1 cellular context compared by ENCODE assay signal in the genomic region with DNA sequence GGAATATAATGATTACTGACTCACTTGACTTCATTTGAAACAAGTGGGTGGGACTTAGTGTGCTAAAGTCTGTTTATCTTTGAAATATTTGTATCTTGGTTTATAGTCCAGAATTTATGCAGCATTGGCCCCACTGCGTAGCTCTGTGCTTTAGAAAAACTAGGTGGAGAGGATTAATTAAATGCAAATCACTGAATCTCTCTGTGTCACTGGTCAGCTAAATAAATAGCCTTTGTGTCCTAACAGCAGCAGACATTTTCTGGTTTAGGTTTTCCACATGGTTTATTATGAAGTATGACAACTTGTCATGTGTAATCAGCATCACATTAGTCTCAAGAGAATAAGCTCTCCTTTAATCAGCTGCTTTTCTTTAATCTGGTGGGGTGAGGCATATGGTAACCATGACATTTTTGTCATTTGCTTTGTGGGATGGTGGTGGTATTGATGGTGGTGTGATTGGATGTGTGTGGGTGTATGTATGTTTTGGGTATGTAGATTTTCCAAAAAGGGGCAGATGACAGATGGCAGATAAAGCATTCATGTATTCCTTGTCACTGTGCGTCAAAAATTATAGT.
TF ChIP-seq lines count a peak whose summit lies in the region.

No MANE protein-coding gene starts in this region.

TF ChIP-seq in GM23338, 12 proteins besides CTCF, POLR2A, EP300 and RAD21 (continued from another document):
- TF ChIP-seq, protein P1, sequence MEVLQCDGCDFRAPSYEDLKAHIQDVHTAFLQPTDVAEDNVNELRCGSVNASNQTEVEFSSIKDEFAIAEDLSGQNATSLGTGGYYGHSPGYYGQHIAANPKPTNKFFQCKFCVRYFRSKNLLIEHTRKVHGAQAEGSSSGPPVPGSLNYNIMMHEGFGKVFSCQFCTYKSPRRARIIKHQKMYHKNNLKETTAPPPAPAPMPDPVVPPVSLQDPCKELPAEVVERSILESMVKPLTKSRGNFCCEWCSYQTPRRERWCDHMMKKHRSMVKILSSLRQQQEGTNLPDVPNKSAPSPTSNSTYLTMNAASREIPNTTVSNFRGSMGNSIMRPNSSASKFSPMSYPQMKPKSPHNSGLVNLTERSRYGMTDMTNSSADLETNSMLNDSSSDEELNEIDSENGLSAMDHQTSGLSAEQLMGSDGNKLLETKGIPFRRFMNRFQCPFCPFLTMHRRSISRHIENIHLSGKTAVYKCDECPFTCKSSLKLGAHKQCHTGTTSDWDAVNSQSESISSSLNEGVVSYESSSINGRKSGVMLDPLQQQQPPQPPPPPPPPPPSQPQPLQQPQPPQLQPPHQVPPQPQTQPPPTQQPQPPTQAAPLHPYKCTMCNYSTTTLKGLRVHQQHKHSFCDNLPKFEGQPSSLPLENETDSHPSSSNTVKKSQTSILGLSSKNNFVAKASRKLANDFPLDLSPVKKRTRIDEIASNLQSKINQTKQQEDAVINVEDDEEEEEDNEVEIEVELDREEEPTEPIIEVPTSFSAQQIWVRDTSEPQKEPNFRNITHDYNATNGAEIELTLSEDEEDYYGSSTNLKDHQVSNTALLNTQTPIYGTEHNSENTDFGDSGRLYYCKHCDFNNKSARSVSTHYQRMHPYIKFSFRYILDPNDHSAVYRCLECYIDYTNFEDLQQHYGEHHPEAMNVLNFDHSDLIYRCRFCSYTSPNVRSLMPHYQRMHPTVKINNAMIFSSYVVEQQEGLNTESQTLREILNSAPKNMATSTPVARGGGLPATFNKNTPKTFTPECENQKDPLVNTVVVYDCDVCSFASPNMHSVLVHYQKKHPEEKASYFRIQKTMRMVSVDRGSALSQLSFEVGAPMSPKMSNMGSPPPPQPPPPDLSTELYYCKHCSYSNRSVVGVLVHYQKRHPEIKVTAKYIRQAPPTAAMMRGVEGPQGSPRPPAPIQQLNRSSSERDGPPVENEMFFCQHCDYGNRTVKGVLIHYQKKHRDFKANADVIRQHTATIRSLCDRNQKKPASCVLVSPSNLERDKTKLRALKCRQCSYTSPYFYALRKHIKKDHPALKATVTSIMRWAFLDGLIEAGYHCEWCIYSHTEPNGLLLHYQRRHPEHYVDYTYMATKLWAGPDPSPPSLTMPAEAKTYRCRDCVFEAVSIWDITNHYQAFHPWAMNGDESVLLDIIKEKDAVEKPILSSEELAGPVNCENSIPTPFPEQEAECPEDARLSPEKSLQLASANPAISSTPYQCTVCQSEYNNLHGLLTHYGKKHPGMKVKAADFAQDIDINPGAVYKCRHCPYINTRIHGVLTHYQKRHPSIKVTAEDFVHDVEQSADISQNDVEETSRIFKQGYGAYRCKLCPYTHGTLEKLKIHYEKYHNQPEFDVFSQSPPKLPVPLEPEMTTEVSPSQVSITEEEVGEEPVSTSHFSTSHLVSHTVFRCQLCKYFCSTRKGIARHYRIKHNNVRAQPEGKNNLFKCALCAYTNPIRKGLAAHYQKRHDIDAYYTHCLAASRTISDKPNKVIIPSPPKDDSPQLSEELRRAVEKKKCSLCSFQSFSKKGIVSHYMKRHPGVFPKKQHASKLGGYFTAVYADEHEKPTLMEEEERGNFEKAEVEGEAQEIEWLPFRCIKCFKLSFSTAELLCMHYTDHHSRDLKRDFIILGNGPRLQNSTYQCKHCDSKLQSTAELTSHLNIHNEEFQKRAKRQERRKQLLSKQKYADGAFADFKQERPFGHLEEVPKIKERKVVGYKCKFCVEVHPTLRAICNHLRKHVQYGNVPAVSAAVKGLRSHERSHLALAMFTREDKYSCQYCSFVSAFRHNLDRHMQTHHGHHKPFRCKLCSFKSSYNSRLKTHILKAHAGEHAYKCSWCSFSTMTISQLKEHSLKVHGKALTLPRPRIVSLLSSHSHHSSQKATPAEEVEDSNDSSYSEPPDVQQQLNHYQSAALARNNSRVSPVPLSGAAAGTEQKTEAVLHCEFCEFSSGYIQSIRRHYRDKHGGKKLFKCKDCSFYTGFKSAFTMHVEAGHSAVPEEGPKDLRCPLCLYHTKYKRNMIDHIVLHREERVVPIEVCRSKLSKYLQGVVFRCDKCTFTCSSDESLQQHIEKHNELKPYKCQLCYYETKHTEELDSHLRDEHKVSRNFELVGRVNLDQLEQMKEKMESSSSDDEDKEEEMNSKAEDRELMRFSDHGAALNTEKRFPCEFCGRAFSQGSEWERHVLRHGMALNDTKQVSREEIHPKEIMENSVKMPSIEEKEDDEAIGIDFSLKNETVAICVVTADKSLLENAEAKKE (CRISPR knock-in tag; IDR thresholded peaks at IDR 0.05) = no peak
